ENCODE assay signal across 14 cellular contexts in genomic region chr14:79318371-79318770, GRCh38.
"Had no signal": no experiment of that assay in that cellular context is flagged by ENCODE, and none has a peak within 500 bp of the region (broad histone marks: within the 10 kb centered on the region; RNA-seq: fewer than 3 reads in every experiment).

No MANE protein-coding gene starts in this region.

- ATAC-seq: activated naive CD8-positive, alpha-beta T cell treated with anti-CD3 and anti-CD28 coated beads, Interleukin-2, amount 50 U/mL, for 24 hours; activated T-helper 17 cell treated with anti-CD3 and anti-CD28 coated beads, Interleukin-2, amount 50 U/mL, for 72 hours; esophagus mucosa; foreskin keratinocyte; stimulated activated effector memory CD8-positive, alpha-beta T cell treated with anti-CD3 and anti-CD28 coated beads, Interleukin-12 subunit alpha, Interleukin-12 subunit beta, amount 100 ng/mL, for 72 hours had no signal

- H3K4me3 ChIP-seq: ascending aorta, cardiac muscle cell, lung, ovary had no signal

- DNase-seq: activated CD4-positive, alpha-beta T cell treated with anti-CD3 and anti-CD28 coated beads, Interleukin-2, amount 50 U/mL, for 4 hours; activated CD4-positive, CD25-positive, alpha-beta regulatory T cell treated with anti-CD3 and anti-CD28 coated beads, Interleukin-2, amount 50 U/mL, for 72 hours; activated naive CD4-positive, alpha-beta T cell treated with anti-CD3 and anti-CD28 coated beads for 36 hours; activated naive CD8-positive, alpha-beta T cell treated with anti-CD3 and anti-CD28 coated beads, Interleukin-2, amount 50 U/mL, for 24 hours; foreskin keratinocyte; ovary; T-helper 1 cell; T1000 had no signal
